ENCODE assay signal across 8 cellular contexts in genomic region chr9:83281306-83282255, GRCh38.
A peak's percentile ranks its signal among the peaks of the same experiment; 100 is the strongest.
DNase-seq lines count a peak whose midpoint lies in the region; ATAC-seq lines count a peak whose summit lies in the region.

No MANE protein-coding gene starts in this region.

- ATAC-seq in esophagus mucosa: peak; percentile 65
- ATAC-seq in activated T-cell treated with anti-CD3 and anti-CD28 coated beads, Interleukin-2, amount 50 U/mL, for 72 hours (replicated peaks in 1 of 2): no peak

- H3K27me3 ChIP-seq in neuronal stem cell (ENCODE audit: control insufficient read depth in 3 of 3, insufficient read depth in 3 of 3, low read depth in 1 of 3, low read length in 3 of 3): no peaks in the 10 kb centered on the region

- H4K91ac ChIP-seq in neuronal stem cell (ENCODE audit: low read depth, low read length, poor library complexity): no peak overlapping the region

- H3K4me1 Mint-ChIP-seq in activated T-cell treated with anti-CD3 and anti-CD28 coated beads, Interleukin-2, amount 50 U/mL, for 72 hours (ENCODE audit: low read depth): no peaks in the 10 kb centered on the region

- H4K8ac ChIP-seq in neuronal stem cell (ENCODE audit: low read depth, low read length): no peak overlapping the region

- no peak overlapping the region for H3K9ac ChIP-seq in neuronal stem cell (ENCODE audit: low read depth, low read length, poor library complexity)

- H3K27ac Mint-ChIP-seq in activated T-cell treated with anti-CD3 and anti-CD28 coated beads, Interleukin-2, amount 50 U/mL, for 72 hours: no peak overlapping the region

- no peaks in the 10 kb centered on the region for H3K36me3 Mint-ChIP-seq in activated T-cell treated with anti-CD3 and anti-CD28 coated beads, Interleukin-2, amount 50 U/mL, for 72 hours (ENCODE audit: insufficient read depth in 2 of 2)

- H3K27ac ChIP-seq in neuronal stem cell (replicated peaks; ENCODE audit: low read length): no peak overlapping the region

- H3K36me3 ChIP-seq in neuronal stem cell (replicated peaks in 1 of 2; ENCODE audit: control insufficient read depth in 2 of 2, insufficient read depth in 2 of 2, low read length in 2 of 2): no peaks in the 10 kb centered on the region

- H3K4me1 ChIP-seq in neuronal stem cell (ENCODE audit: control insufficient read depth in 2 of 2, insufficient read depth in 1 of 2, low read depth in 1 of 2, low read length in 2 of 2): peaks cover 0 to 7% of the 10 kb centered on the region in 2 donors

- H3K4me2 ChIP-seq in neuronal stem cell (ENCODE audit: insufficient read depth, low read length, poor library complexity, severe bottlenecking): no peak overlapping the region

- no peak overlapping the region for H3K4me3 ChIP-seq in neuronal stem cell (ENCODE audit: low read length in 2 of 2)

- H3K79me1 ChIP-seq in neuronal stem cell (ENCODE audit: low read depth, low read length): no peaks in the 10 kb centered on the region

- H2AK5ac ChIP-seq in neuronal stem cell (ENCODE audit: low read depth, low read length): no peak overlapping the region

- no peaks in the 10 kb centered on the region for H3K27me3 Mint-ChIP-seq in activated T-cell treated with anti-CD3 and anti-CD28 coated beads, Interleukin-2, amount 50 U/mL, for 72 hours (ENCODE audit: low read depth)

- no peak overlapping the region for H2BK15ac ChIP-seq in neuronal stem cell (ENCODE audit: low read length)

- H3K23ac ChIP-seq in neuronal stem cell (ENCODE audit: low read depth, low read length, poor library complexity): no peak overlapping the region

- no peak overlapping the region for H2BK120ac ChIP-seq in neuronal stem cell (ENCODE audit: low read depth, low read length)

- H3K14ac ChIP-seq in neuronal stem cell (ENCODE audit: low read length): no peak overlapping the region

- peaks cover 0 to 2% of the 10 kb centered on the region in 2 donors for H3K9me3 Mint-ChIP-seq in activated T-cell treated with anti-CD3 and anti-CD28 coated beads, Interleukin-2, amount 50 U/mL, for 72 hours

- no peaks in the 10 kb centered on the region for H3K9me3 ChIP-seq in neuronal stem cell (replicated peaks in 1 of 2; ENCODE audit: control insufficient read depth in 2 of 2, insufficient read depth in 1 of 2, low read depth in 1 of 2, low read length in 2 of 2)

- H2AFZ ChIP-seq in neuronal stem cell (ENCODE audit: low read length): no peak overlapping the region

- peak; percentile 37 for DNase-seq in GM04503 (ENCODE audit: low read depth)
- DNase-seq in NCI-H69 (lab: John Stamatoyannopoulos, UW): peak; percentile 76
- DNase-seq in pons (ENCODE audit: low spot score): peak; percentile 48
- no peak for DNase-seq in NCI-H526 (lab: John Stamatoyannopoulos, UW)
- no peak for DNase-seq in activated T-cell treated with anti-CD3 and anti-CD28 coated beads, Interleukin-2, amount 50 U/mL, for 72 hours
- DNase-seq in neuronal stem cell (ENCODE audit: low spot score): no peak
- DNase-seq in T-helper 9 cell: no peak

- no peak overlapping the region for H2BK12ac ChIP-seq in neuronal stem cell (ENCODE audit: low read length)

- WGBS in neuronal stem cell (ENCODE audit: extremely low coverage in 2 of 2, insufficient read length in 2 of 2, insufficient replicate concordance in 1 of 2), 2 donors: no CpG with 5 or more reads among the region's 7 CpGs

- no peak overlapping the region for H3K4me3 Mint-ChIP-seq in activated T-cell treated with anti-CD3 and anti-CD28 coated beads, Interleukin-2, amount 50 U/mL, for 72 hours

- no peak overlapping the region for H2BK5ac ChIP-seq in neuronal stem cell (ENCODE audit: low read length)

- H3K4ac ChIP-seq in neuronal stem cell (ENCODE audit: low read length): no peak overlapping the region

- H3K18ac ChIP-seq in neuronal stem cell (ENCODE audit: low read length): no peak overlapping the region

Comparison
In these comparisons a context has a peak if more than half of its experiments do, and no peak if none do; other contexts are left out.
1. DNase-seq: peak in GM04503 (single experiment), NCI-H69 (single experiment) and pons (single experiment); none in NCI-H526 (0 of 2), activated T-cell treated with anti-CD3 and anti-CD28 coated beads, Interleukin-2, amount 50 U/mL, for 72 hours (0 of 2), neuronal stem cell (single experiment) and T-helper 9 cell (single experiment).